ENCODE assay signal across 27 cellular contexts in genomic region chr15:101037090-101037830, GRCh38.
A peak's percentile ranks its signal among the peaks of the same experiment; 100 is the strongest.
DNase-seq lines count a peak whose midpoint lies in the region; ATAC-seq, FAIRE-seq and TF ChIP-seq lines count a peak whose summit lies in the region.
"Had no signal": no experiment of that assay in that cellular context is flagged by ENCODE, and none has a peak within 500 bp of the region (broad histone marks: within the 10 kb centered on the region; RNA-seq: fewer than 3 reads in every experiment).

No MANE protein-coding gene starts in this region.

- H3K14ac ChIP-seq in H1 (ENCODE audit: insufficient read length), result no peak overlapping the region

- H3K9ac ChIP-seq in H1 (replicated peaks in 1 of 4; ENCODE audit: extremely low read depth in 1 of 4, low read depth in 3 of 4, low read length in 3 of 4), result no peak overlapping the region
- H3K9ac ChIP-seq: SK-N-SH had no signal

- no peak for TF ChIP-seq CTCF in H1 (IDR thresholded peaks at IDR 0.05; ENCODE audit: control extremely low read depth in 1 of 3, insufficient read depth in 1 of 3, low read depth in 1 of 3, low read length in 3 of 3)
- no peak for TF ChIP-seq CTCF in osteocyte (IDR thresholded peaks at IDR 0.05)
- no peak for TF ChIP-seq CTCF in vagina (IDR thresholded peaks at IDR 0.05)

- H2BK15ac ChIP-seq in H1 (ENCODE audit: low read length), result peak overlapping the region; percentile 88; the same call in 1 of the 2 replicates

- H4K20me1 ChIP-seq in H1 (replicated peaks in 1 of 2; ENCODE audit: control insufficient read depth in 1 of 2, insufficient read depth in 2 of 2, low read length in 2 of 2), result no peaks in the 10 kb centered on the region

- no peaks in the 10 kb centered on the region for H3K23me2 ChIP-seq in H1 (ENCODE audit: low read depth, low read length)

- no peak for TF ChIP-seq RAD21 in H1 (IDR thresholded peaks at IDR 0.05 in 1 of 2, conservative IDR thresholded peaks at IDR 0.05 in 1 of 2; ENCODE audit: low read depth in 2 of 2, low read length in 2 of 2)

- FAIRE-seq in H1 (lab: Jason Lieb, UNC), result no peak
- FAIRE-seq: G401.6 had no signal

- H3K36me3 Mint-ChIP-seq in osteocyte (ENCODE audit: unreplicated experiment), result peaks cover 50% of the 10 kb centered on the region

- POLR2A ChIA-PET in H1 (lab: Charles Lee; ENCODE audit: partially characterized antibody), result no interaction called here

- no peak overlapping the region for H2AFZ ChIP-seq in H1 (ENCODE audit: low read length)

- H2BK12ac ChIP-seq in H1 (ENCODE audit: low read depth, low read length), result peak overlapping the region; percentile 75; the same call in 1 of the 2 replicates

- peaks cover 32% of the 10 kb centered on the region for H3K9me3 Mint-ChIP-seq in osteocyte (ENCODE audit: unreplicated experiment)

- H3K18ac ChIP-seq in H1 (ENCODE audit: extremely low read depth, low read length), result no peak overlapping the region

- no peaks in the 10 kb centered on the region for H3K4me1 Mint-ChIP-seq in osteocyte (ENCODE audit: unreplicated experiment)
- H3K4me1 Mint-ChIP-seq: activated naive CD4-positive, alpha-beta T cell treated with anti-CD3 and anti-CD28 coated beads, Interleukin-2, amount 50 U/mL, for 24 hours; T-helper 17 cell had no signal

- 0 out of 2 replicates have a peak overlapping the region, but pooled peaks have one; percentile 32 for H2BK20ac ChIP-seq in H1 (ENCODE audit: low read length)

- H3K4me1 ChIP-seq in H1 (replicated peaks in 1 of 4; ENCODE audit: control insufficient read depth in 3 of 4, insufficient read depth in 4 of 4, low read length in 3 of 4) (no peaks in the 10 kb centered on the region), vagina (no peaks in the 10 kb centered on the region)
- H3K4me1 ChIP-seq: ascending aorta, HAP-1, tibial nerve had no signal

- H3K27me3 Mint-ChIP-seq in osteocyte (ENCODE audit: unreplicated experiment), result no peaks in the 10 kb centered on the region
- H3K27me3 Mint-ChIP-seq: memory B cell had no signal

- no peak for TF ChIP-seq EP300 in H1 (IDR thresholded peaks at IDR 0.05; ENCODE audit: borderline replicate concordance in 1 of 2, low read depth in 2 of 2, low read length in 2 of 2)

- CTCF ChIA-PET in H1 (lab: Charles Lee; ENCODE audit: partially characterized antibody), result interaction anchor here (1.0 to 1.2 kb wide), 2 partner anchors 18 to 29 kb away, joined by 3 to 4 read pairs; no protein-coding TSS in a partner anchor

- H3K4me2 ChIP-seq in H1 (ENCODE audit: insufficient read depth in 1 of 2, low read depth in 2 of 2, low read length in 2 of 2), result no peak overlapping the region
- H3K4me2 ChIP-seq: SK-N-SH had no signal

- no peak overlapping the region for H3K4me3 ChIP-seq in H1 (ENCODE audit: extremely low read depth in 1 of 4, insufficient read depth in 2 of 4, low read depth in 3 of 4, low read length in 4 of 4)
- no peak overlapping the region for H3K4me3 ChIP-seq in vagina
- H3K4me3 ChIP-seq: ascending aorta, dorsolateral prefrontal cortex, HAP-1, tibial nerve had no signal

- no peaks in the 10 kb centered on the region for H3K79me2 ChIP-seq in H1 (ENCODE audit: control insufficient read depth in 1 of 2, insufficient read depth in 2 of 2, low read length in 2 of 2)

- no peak overlapping the region for H3K27ac Mint-ChIP-seq in osteocyte (ENCODE audit: unreplicated experiment)
- H3K27ac Mint-ChIP-seq: activated naive CD4-positive, alpha-beta T cell treated with anti-CD3 and anti-CD28 coated beads, Interleukin-2, amount 50 U/mL, for 24 hours; memory B cell; T-helper 17 cell had no signal

- no peak overlapping the region for H4K8ac ChIP-seq in H1 (ENCODE audit: extremely low read depth, insufficient read depth, low read length)

- intact Hi-C loops in cardiac septum (cut with DNase I), result no loop called here
- intact Hi-C loops in Right ventricle myocardium superior (cut with DNase I), result no loop called here
- intact Hi-C loops in vagina (cut with DNase I), result no loop called here

- H3K9me3 ChIP-seq in H1 (ENCODE audit: insufficient read depth in 2 of 2, low read depth in 1 of 2, low read length in 1 of 2) (no peaks in the 10 kb centered on the region; a peak in 1 of 4 replicates), vagina (no peaks in the 10 kb centered on the region)
- H3K9me3 ChIP-seq: HAP-1 had no signal

- no peak overlapping the region for H3K4me3 Mint-ChIP-seq in osteocyte (ENCODE audit: unreplicated experiment)
- H3K4me3 Mint-ChIP-seq: activated naive CD4-positive, alpha-beta T cell treated with anti-CD3 and anti-CD28 coated beads, Interleukin-2, amount 50 U/mL, for 24 hours; memory B cell; T-helper 17 cell had no signal

- H2BK120ac ChIP-seq in H1 (replicated peaks; ENCODE audit: low read depth, low read length), result no peak overlapping the region

- H4K91ac ChIP-seq in H1 (replicated peaks; ENCODE audit: insufficient read length, low read length), result no peak overlapping the region

- H2BK5ac ChIP-seq in H1 (ENCODE audit: low read depth, low read length), result peak overlapping the region; percentile 24; the same call in 1 of the 2 replicates

- no peak overlapping the region for H3K4ac ChIP-seq in H1 (replicated peaks; ENCODE audit: insufficient read length, low read depth, low read length)

- H3K56ac ChIP-seq in H1 (replicated peaks; ENCODE audit: insufficient read length, low read depth, low read length), result no peak overlapping the region

- H3K79me1 ChIP-seq in H1 (ENCODE audit: low read depth, low read length), result no peaks in the 10 kb centered on the region

- H4K5ac ChIP-seq in H1 (ENCODE audit: insufficient read length, low read depth, low read length), result no peak overlapping the region

- 91% methylated on average over 3 of the region's 3 CpGs; no CpG with 5 or more reads in 1 of the 2 experiments for WGBS in H1 (ENCODE audit: extremely low coverage in 1 of 2, insufficient coverage in 1 of 2, insufficient read length in 1 of 2, insufficient replicate concordance in 2 of 2, low coverage in 1 of 2, low lambda C conversion rate in 2 of 2, missing lambda C conversion rate in 1 of 2), 2 experiments

- no peak overlapping the region for H3K27ac ChIP-seq in H1 (ENCODE audit: low read depth, low read length)
- no peak overlapping the region for H3K27ac ChIP-seq in vagina
- H3K27ac ChIP-seq: ascending aorta, dorsolateral prefrontal cortex, RWPE1, tibial nerve had no signal

- no peak for ATAC-seq in Right ventricle myocardium superior (ENCODE audit: poor library complexity)
- ATAC-seq: stimulated activated naive CD8-positive, alpha-beta T cell treated with anti-CD3 and anti-CD28 coated beads, Interleukin-15, Interleukin-2, amounts not matched to agents 100 U/mL and 50 U/mL, for 24 hours; T-helper 17 cell had no signal

- no peak overlapping the region for H3K23ac ChIP-seq in H1 (ENCODE audit: insufficient read length)

- no peak for TF ChIP-seq POLR2A in H1 (IDR thresholded peaks at IDR 0.05; ENCODE audit: control extremely low read depth in 1 of 2, low read depth in 2 of 2, low read length in 2 of 2)
- no peak for TF ChIP-seq POLR2A in vagina (IDR thresholded peaks at IDR 0.05)

- H3K27me3 ChIP-seq in H1 (replicated peaks in 1 of 4; ENCODE audit: control insufficient read depth in 3 of 4, extremely low read depth in 1 of 4, insufficient read depth in 3 of 4, low read length in 3 of 4), result no peaks in the 10 kb centered on the region
- no peaks in the 10 kb centered on the region for H3K27me3 ChIP-seq in vagina
- H3K27me3 ChIP-seq: ascending aorta, dorsolateral prefrontal cortex, tibial nerve had no signal

- H3K36me3 ChIP-seq in H1 (ENCODE audit: control insufficient read depth in 2 of 4, insufficient read depth in 4 of 4, low read length in 3 of 4) (no peaks in the 10 kb centered on the region), vagina (peaks cover 0 to 10% of the 10 kb centered on the region in 2 donors)
- H3K36me3 ChIP-seq: HAP-1 had no signal

- H2AK5ac ChIP-seq in H1 (ENCODE audit: low read depth, low read length), result peak overlapping the region; percentile 53; the same call in 1 of the 2 replicates

- DNase-seq in cardiac septum (ENCODE audit: low spot score) (peak; percentile 46), Right ventricle myocardium superior (no peak), H1 (ENCODE audit: low read depth in 1 of 2, low spot score in 2 of 2) (peak in 1 of 2 experiments; percentile 24), osteocyte (ENCODE audit: extremely low spot score, unreplicated experiment) (peak; percentile 77), vagina (ENCODE audit: extremely low spot score in 2 of 2) (peak; percentile 55 to 67), cerebellar nuclear complex (lab: John Stamatoyannopoulos, UW) (no peak), OCI-M2 (lab: John Stamatoyannopoulos, UW; ENCODE audit: unreplicated experiment) (no peak), DMS153 treated with DMSO at 0.1 percent for 48 hours (lab: John Stamatoyannopoulos, UW; ENCODE audit: unreplicated experiment) (no peak)
- DNase-seq: activated CD4-positive, alpha-beta T cell treated with anti-CD3 and anti-CD28 coated beads for 48 hours; caudate nucleus; DMS53; IMR-90; NCI-H1092; NCI-H187; NCI-H526 treated with DMSO at 0.1 percent for 48 hours; nucleus accumbens; SK-N-SH; stimulated activated naive CD8-positive, alpha-beta T cell treated with anti-CD3 and anti-CD28 coated beads, Interleukin-15, Interleukin-2, amounts not matched to agents 100 U/mL and 50 U/mL, for 24 hours; T-helper 17 cell had no signal

TF ChIP-seq in H1, 55 proteins besides CTCF, POLR2A, EP300 and RAD21:
- TF ChIP-seq TEAD4 (IDR thresholded peaks at IDR 0.05; ENCODE audit: low read depth, low read length), result no peak
- no peak for TF ChIP-seq SP2 (IDR thresholded peaks at IDR 0.05; ENCODE audit: low read length)
- TF ChIP-seq PHF8 (conservative IDR thresholded peaks at IDR 0.05; ENCODE audit: low read depth, low read length), result no peak
- TF ChIP-seq JUN (IDR thresholded peaks at IDR 0.05; ENCODE audit: low read depth, low read length), result no peak
- no peak for TF ChIP-seq CBX5 (IDR thresholded peaks at IDR 0.05; ENCODE audit: low read depth, low read length)
- TF ChIP-seq ATF2 (IDR thresholded peaks at IDR 0.05; ENCODE audit: low read length), result no peak
- no peak for TF ChIP-seq GTF2F1 (IDR thresholded peaks at IDR 0.05; ENCODE audit: borderline replicate concordance, low read depth, low read length)
- no peak for TF ChIP-seq RBBP5 (IDR thresholded peaks at IDR 0.05; ENCODE audit: borderline replicate concordance, low read depth, low read length)
- TF ChIP-seq NRF1 (IDR thresholded peaks at IDR 0.05; ENCODE audit: low read depth, low read length), result no peak
- no peak for TF ChIP-seq TCF12 (IDR thresholded peaks at IDR 0.05; ENCODE audit: low read depth, low read length)

Comparison
In these comparisons a context has a peak if more than half of its experiments do, and no peak if none do; other contexts are left out.
1. DNase-seq: peak in cardiac septum (single experiment), osteocyte (single experiment) and vagina (2 of 2); none in Right ventricle myocardium superior (single experiment), cerebellar nuclear complex (0 of 2), OCI-M2 (single experiment) and DMS153 treated with DMSO at 0.1 percent for 48 hours (single experiment).